Comparison of ENCODE assay signal across 11 cellular contexts in genomic region chr6:157269261-157269794, GRCh38. TPM values are rescaled to one million over a fixed set of nuclear protein-coding genes. Genes with fewer than 3 reads are reported as not detected.
DNase-seq lines count a peak whose midpoint lies in the region; ATAC-seq, FAIRE-seq and TF ChIP-seq lines count a peak whose summit lies in the region.
"Had no signal": no experiment of that assay in that cellular context is flagged by ENCODE, and none has a peak within 500 bp of the region (broad histone marks: within the 10 kb centered on the region; RNA-seq: fewer than 3 reads in every experiment).

No MANE protein-coding gene starts in this region.

- no peaks in the 10 kb centered on the region for H3K36me3 ChIP-seq in esophagus muscularis mucosa
- no peaks in the 10 kb centered on the region for H3K36me3 ChIP-seq in mesenchymal stem cell (ENCODE audit: control insufficient read depth in 1 of 2, insufficient read depth in 2 of 2, low read depth in 1 of 2, low read length in 2 of 2)
- H3K36me3 ChIP-seq in stomach smooth muscle (ENCODE audit: control insufficient read depth in 2 of 2, insufficient read depth in 2 of 2, low read length in 2 of 2) = no peaks in the 10 kb centered on the region

- H3K79me1 ChIP-seq in mesenchymal stem cell (replicated peaks; ENCODE audit: low read length, poor library complexity, severe bottlenecking) = no peaks in the 10 kb centered on the region

- intact Hi-C loops in esophagus muscularis mucosa (cut with DNase I) = no loop called here
- intact Hi-C loops in activated CD4-positive, alpha-beta memory T cell treated with anti-CD3 and anti-CD28 coated beads for 36 hours (cut with micrococcal nuclease) = no loop called here

- H3K18ac ChIP-seq in mesenchymal stem cell (ENCODE audit: low read depth in 1 of 2, low read length in 2 of 2) = no peak overlapping the region

- no peaks in the 10 kb centered on the region for H3K36me3 Mint-ChIP-seq in activated CD4-positive, alpha-beta memory T cell treated with anti-CD3 and anti-CD28 coated beads for 36 hours

- H2BK120ac ChIP-seq in mesenchymal stem cell (ENCODE audit: low read depth, low read length) = no peak overlapping the region

- H2AK5ac ChIP-seq in mesenchymal stem cell (ENCODE audit: low read length, severe bottlenecking) = no peak overlapping the region

- H3K4me1 Mint-ChIP-seq in activated CD4-positive, alpha-beta memory T cell treated with anti-CD3 and anti-CD28 coated beads for 36 hours (ENCODE audit: low read depth) = peaks cover 5% of the 10 kb centered on the region

- H3K27me3 ChIP-seq in esophagus muscularis mucosa (no peaks in the 10 kb centered on the region), mesenchymal stem cell (ENCODE audit: control insufficient read depth in 1 of 2, insufficient read depth in 1 of 2, low read length in 2 of 2) (peaks cover 0 to 10% of the 10 kb centered on the region in 2 experiments), stomach smooth muscle (ENCODE audit: control insufficient read depth in 1 of 2, insufficient read depth in 2 of 2, low read length in 2 of 2) (no peaks in the 10 kb centered on the region)

- no peak overlapping the region for H2BK15ac ChIP-seq in mesenchymal stem cell (ENCODE audit: low read depth, poor library complexity, severe bottlenecking)

- H3K4me1 ChIP-seq in esophagus muscularis mucosa (peaks cover 30 to 39% (median 35%) of the 10 kb centered on the region in 4 donors), mesenchymal stem cell (ENCODE audit: control insufficient read depth, insufficient read depth, low read depth, low read length) (peaks cover 8% of the 10 kb centered on the region), stomach smooth muscle (ENCODE audit: control insufficient read depth, insufficient read depth, low read length) (peaks cover 18% of the 10 kb centered on the region)

- H4K91ac ChIP-seq in mesenchymal stem cell (ENCODE audit: low read length) = no peak overlapping the region

- POLR2A ChIA-PET in activated CD4-positive, alpha-beta memory T cell treated with anti-CD3 and anti-CD28 coated beads for 36 hours (lab: Charles Lee) = no interaction called here

- H3K27ac ChIP-seq in esophagus muscularis mucosa (replicated peaks in 1 of 4) (peak overlapping the region; percentile 67 to 75 (median 73)), mesenchymal stem cell (ENCODE audit: low read length, poor library complexity, severe bottlenecking) (no peak overlapping the region), stomach smooth muscle (ENCODE audit: low read length) (peak overlapping the region; percentile 55)

- no peak for TF ChIP-seq CTCF in esophagus muscularis mucosa (IDR thresholded peaks at IDR 0.05)

- H3K14ac ChIP-seq in mesenchymal stem cell (ENCODE audit: low read length in 2 of 2) = no peak overlapping the region

- H3K4ac ChIP-seq in mesenchymal stem cell (ENCODE audit: low read depth in 1 of 2, low read length in 2 of 2) = no peak overlapping the region

- no peak overlapping the region for H3K27ac Mint-ChIP-seq in activated CD4-positive, alpha-beta memory T cell treated with anti-CD3 and anti-CD28 coated beads for 36 hours

- H4K8ac ChIP-seq in mesenchymal stem cell (ENCODE audit: low read length) = no peak overlapping the region

- CTCF ChIA-PET in activated CD4-positive, alpha-beta memory T cell treated with anti-CD3 and anti-CD28 coated beads for 36 hours (lab: Charles Lee) = no interaction called here

- no peak for ATAC-seq in GM21528 (IDR thresholded peaks at IDR 0.05; ENCODE audit: low FRiP score, unreplicated experiment)

- H3K23ac ChIP-seq in mesenchymal stem cell (ENCODE audit: low read length in 2 of 2) = no peak overlapping the region

- H3K9me3 ChIP-seq in esophagus muscularis mucosa = no peaks in the 10 kb centered on the region
- H3K9me3 ChIP-seq in mesenchymal stem cell (ENCODE audit: control insufficient read depth, low read length) = no peaks in the 10 kb centered on the region
- H3K9me3 ChIP-seq in stomach smooth muscle (ENCODE audit: control insufficient read depth in 2 of 2, low read length in 2 of 2) = no peaks in the 10 kb centered on the region

- H3K4me3 ChIP-seq in esophagus muscularis mucosa = peak overlapping the region in 1 of 4 donors; percentile 1
- H3K4me3 ChIP-seq in mesenchymal stem cell (ENCODE audit: insufficient read depth in 1 of 2, low read depth in 1 of 2, low read length in 2 of 2) = peak overlapping the region in 1 of 2 experiments; percentile 42
- peak overlapping the region in 1 of 2 donors; percentile 47 for H3K4me3 ChIP-seq in stomach smooth muscle (ENCODE audit: low read length in 2 of 2)

- H3K4me3 Mint-ChIP-seq in activated CD4-positive, alpha-beta memory T cell treated with anti-CD3 and anti-CD28 coated beads for 36 hours = no peak overlapping the region

- no peak for TF ChIP-seq POLR2A in esophagus muscularis mucosa (IDR thresholded peaks at IDR 0.05; ENCODE audit: low read depth)

- no peak for TF ChIP-seq EP300 in esophagus muscularis mucosa (IDR thresholded peaks at IDR 0.05)

- no peak for FAIRE-seq in GM19239 (lab: Jason Lieb, UNC)
- FAIRE-seq: TTC549 had no signal

- no peak overlapping the region for H2BK5ac ChIP-seq in mesenchymal stem cell (ENCODE audit: low read depth, low read length, poor library complexity, severe bottlenecking)

- H2BK12ac ChIP-seq in mesenchymal stem cell (ENCODE audit: low read length in 2 of 2) = no peak overlapping the region

- H3K27me3 Mint-ChIP-seq in activated CD4-positive, alpha-beta memory T cell treated with anti-CD3 and anti-CD28 coated beads for 36 hours = no peaks in the 10 kb centered on the region

- no peak overlapping the region for H3K4me2 ChIP-seq in mesenchymal stem cell (ENCODE audit: low read length, poor library complexity, severe bottlenecking)

- DNase-seq in NCI-H226 (peak; percentile 47), esophagus muscularis mucosa (ENCODE audit: extremely low spot score) (no peak), mesenchymal stem cell (peak; percentile 18), GM19239 (ENCODE audit: insufficient read length, low spot score) (no peak), NCI-H1048 (lab: John Stamatoyannopoulos, UW) (no peak)
- no peak for DNase-seq in activated CD4-positive, alpha-beta memory T cell treated with anti-CD3 and anti-CD28 coated beads for 36 hours
- DNase-seq: amniotic stem cell, NCI-H510A had no signal

- H2AFZ ChIP-seq in mesenchymal stem cell (ENCODE audit: low read depth, low read length) = no peak overlapping the region

- 22% methylated on average over 16 of the region's 16 CpGs for WGBS in esophagus muscularis mucosa
- 61% methylated on average over 16 of the region's 16 CpGs for WGBS in mesenchymal stem cell

- H3K9ac ChIP-seq in mesenchymal stem cell (ENCODE audit: low read length) (peak overlapping the region; percentile 44), stomach smooth muscle (ENCODE audit: low read length in 2 of 2) (no peak overlapping the region)

- peaks cover 8% of the 10 kb centered on the region for H3K9me3 Mint-ChIP-seq in activated CD4-positive, alpha-beta memory T cell treated with anti-CD3 and anti-CD28 coated beads for 36 hours

RNA-seq across cellular contexts. Expression of gene TMEM242, which starts 54.0 kb away (rescaled TPM):
- 10 to 100 TPM in 1 of 4 donors, 1 to 10 TPM in 3; 6.1 to 10.1 (median 8.0) TPM for total RNA-seq in esophagus muscularis mucosa
- 6.1 TPM for polyA plus RNA-seq in mesenchymal stem cell (2013, experiment 1 of 2)
- polyA plus RNA-seq in mesenchymal stem cell (2013, experiment 2 of 2) = 6.6 TPM
- total RNA-seq in activated CD4-positive, alpha-beta memory T cell treated with anti-CD3 and anti-CD28 coated beads for 36 hours = 1 to 10 TPM; 8.1 to 8.6 TPM

Comparison
In these comparisons a context has a peak if more than half of its experiments do, and no peak if none do; other contexts are left out.
1. DNase-seq: peak in NCI-H226 (single experiment) and mesenchymal stem cell (single experiment); none in esophagus muscularis mucosa (single experiment), GM19239 (single experiment), NCI-H1048 (single experiment) and activated CD4-positive, alpha-beta memory T cell treated with anti-CD3 and anti-CD28 coated beads for 36 hours (single experiment).